10 cellular contexts compared by ENCODE assay signal in genomic region chr6:126180585-126180984, GRCh38.
A peak's percentile ranks its signal among the peaks of the same experiment; 100 is the strongest.
DNase-seq lines count a peak whose midpoint lies in the region; ATAC-seq, FAIRE-seq and TF ChIP-seq lines count a peak whose summit lies in the region.
"Had no signal": no experiment of that assay in that cellular context is flagged by ENCODE, and none has a peak within 500 bp of the region (broad histone marks: within the 10 kb centered on the region; RNA-seq: fewer than 3 reads in every experiment).

No MANE protein-coding gene starts in this region.

- H3K27me3 ChIP-seq in GM12878 (replicated peaks in 1 of 2; ENCODE audit: control insufficient read depth in 2 of 2, insufficient read depth in 2 of 2, low read length in 1 of 2) (no peaks in the 10 kb centered on the region), tibial nerve (no peaks in the 10 kb centered on the region)

- H3K4me3 ChIP-seq in GM12878 (no peak overlapping the region), tibial nerve (no peak overlapping the region)

- no peaks in the 10 kb centered on the region for H3K79me2 ChIP-seq in GM12878 (ENCODE audit: control insufficient read depth, insufficient read depth, low read length)

- in situ Hi-C loops in GM12878 (cut with MboI): no loop called here

- H4K20me1 ChIP-seq in GM12878 (ENCODE audit: control insufficient read depth, insufficient read depth): no peaks in the 10 kb centered on the region

- no peak for TF ChIP-seq RAD21 in GM12878 (IDR thresholded peaks at IDR 0.05; ENCODE audit: insufficient read depth, low read depth, low read length)

- H3K4me2 ChIP-seq in GM12878 (ENCODE audit: control insufficient read depth, insufficient read depth): no peak overlapping the region

- ATAC-seq in GM12878: peak; percentile 74
- ATAC-seq in HG03521 (IDR thresholded peaks at IDR 0.05; ENCODE audit: unreplicated experiment): no peak

- H3K4me1 ChIP-seq in GM12878 (ENCODE audit: control insufficient read depth, insufficient read depth, low read length) (peaks cover 14% of the 10 kb centered on the region), tibial nerve (peaks cover 0 to 3% (median 0%) of the 10 kb centered on the region in 4 donors)

- TF ChIP-seq POLR2A in GM12878 (IDR thresholded peaks at IDR 0.05; ENCODE audit: low read depth, low read length) (no peak), tibial nerve (IDR thresholded peaks at IDR 0.05) (no peak)

- no peak overlapping the region for H3K9ac ChIP-seq in GM12878 (ENCODE audit: control insufficient read depth, insufficient read depth, low read length)

- SMC1A ChIA-PET in GM12878 (lab: Charles Lee; ENCODE audit: uncharacterized antibody, unreplicated experiment): interaction anchor here (0.8 kb wide), 1 partner anchor 186 kb away, joined by 3 read pairs; no protein-coding TSS in a partner anchor

- FAIRE-seq in GM12878 (lab: Jason Lieb, UNC): peak; percentile 41

- H3K9me3 ChIP-seq in GM12878 (replicated peaks; ENCODE audit: control insufficient read depth, insufficient read depth, low read length): no peaks in the 10 kb centered on the region
- no peaks in the 10 kb centered on the region for H3K9me3 ChIP-seq in tibial nerve
- H3K9me3 ChIP-seq: Caco-2 had no signal

- CTCF ChIA-PET in GM12878 (lab: Yijun Ruan, JAX): no interaction called here

- H3K36me3 ChIP-seq in GM12878 (ENCODE audit: control insufficient read depth in 2 of 2, insufficient read depth in 2 of 2, low read length in 1 of 2) (no peaks in the 10 kb centered on the region), tibial nerve (no peaks in the 10 kb centered on the region)

- DNase-seq in activated CD4-positive, alpha-beta T cell treated with anti-CD3 and anti-CD28 coated beads, Interleukin-2, amount 50 U/mL, for 48 hours: peak; percentile 7 to 39
- no peak for DNase-seq in activated CD4-positive, alpha-beta T cell treated with anti-CD3 and anti-CD28 coated beads, Interleukin-2, amount 50 U/mL, for 4 hours
- peak; percentile 65 for DNase-seq in HPDE6-E6E7 (ENCODE audit: extremely low spot score)
- peak; percentile 25 for DNase-seq in GM12878 (ENCODE audit: low read depth, low spot score)
- peak; percentile 68 for DNase-seq in stimulated activated CD4-positive, alpha-beta T cell treated with anti-CD3 and anti-CD28 coated beads, Interleukin-1b, Interleukin-23, amount 100 ng/mL, for 48 hours
- no peak for DNase-seq in tibial nerve (ENCODE audit: low spot score in 2 of 2)
- no peak for DNase-seq in NCI-H2029 (lab: John Stamatoyannopoulos, UW)
- DNase-seq: Caco-2, Karpas-422 had no signal

- POLR2A ChIA-PET in GM12878 (lab: Charles Lee): no interaction called here

- intact Hi-C loops in GM12878 (cut with micrococcal nuclease; ENCODE audit: unreplicated experiment): no loop called here

- TF ChIP-seq CTCF in GM12878 (IDR thresholded peaks at IDR 0.05 in 2 of 3, conservative IDR thresholded peaks at IDR 0.05 in 1 of 3; ENCODE audit: control insufficient read depth in 2 of 3, extremely low read depth in 1 of 3, insufficient read depth in 1 of 3, low read depth in 3 of 3, low read length in 3 of 3) (no peak), tibial nerve (IDR thresholded peaks at IDR 0.05) (no peak)

- BruUV-seq in GM12878 (replicated peaks; lab: Mats Ljungman, UMichigan): no TSS peak

- H2AFZ ChIP-seq in GM12878 (ENCODE audit: control insufficient read depth, low read depth, low read length): no peak overlapping the region

- peak in 1 of 2 experiments; percentile 56; a peak in 1 of 4 replicates for TF ChIP-seq EP300 in GM12878 (IDR thresholded peaks at IDR 0.05; ENCODE audit: borderline replicate concordance in 1 of 2, control insufficient read depth in 1 of 2, low read depth in 2 of 2, low read length in 2 of 2)
- no peak for TF ChIP-seq EP300 in tibial nerve (IDR thresholded peaks at IDR 0.05)

- RAD21 ChIA-PET in GM12878 (lab: Charles Lee; ENCODE audit: unreplicated experiment): no interaction called here

- 74% methylated on average over 4 of the region's 4 CpGs for WGBS in GM12878 (ENCODE audit: insufficient coverage, insufficient replicate concordance, low lambda C conversion rate, missing lambda C conversion rate)
- WGBS in tibial nerve, 2 donors: 83 to 89% methylated on average over 4 of the region's 4 CpGs

- H3K27ac ChIP-seq in GM12878 (ENCODE audit: control insufficient read depth, insufficient read depth) (no peak overlapping the region), tibial nerve (no peak overlapping the region)

TF ChIP-seq in GM12878, 131 proteins besides CTCF, POLR2A, EP300 and RAD21:
- TF ChIP-seq ATF7 (IDR thresholded peaks at IDR 0.05; ENCODE audit: low read depth) (peak; percentile 49; the same call in 1 of the 2 replicates), ZNF217 (IDR thresholded peaks at IDR 0.05) (no peak), BHLHE40 (IDR thresholded peaks at IDR 0.05; ENCODE audit: borderline replicate concordance in 1 of 2, low read depth in 2 of 2, low read length in 1 of 2) (peak in 1 of 2 experiments; percentile 33; a peak in 1 of 4 replicates), MYB (IDR thresholded peaks at IDR 0.05; ENCODE audit: borderline replicate concordance, low read depth, low read length) (no peak), RELA (IDR thresholded peaks at IDR 0.05; ENCODE audit: borderline replicate concordance, partially characterized antibody) (no peak), TCF3 (IDR thresholded peaks at IDR 0.05; ENCODE audit: borderline replicate concordance, insufficient read depth, low read depth, low read length) (no peak), NR2C2 (IDR thresholded peaks at IDR 0.05; ENCODE audit: borderline replicate concordance, control insufficient read depth, insufficient read length, low read depth) (no peak), RBBP5 (conservative IDR thresholded peaks at IDR 0.05) (no peak), IKZF2 (IDR thresholded peaks at IDR 0.05) (peak; percentile 48 to 51; a peak in 2 of 4 replicates), RUNX3 (IDR thresholded peaks at IDR 0.05; ENCODE audit: low read length) (peak; percentile 71), IKZF1 (conservative IDR thresholded peaks at IDR 0.05) (peak; percentile 28; the same call in 1 of the 2 replicates), NFIC (IDR thresholded peaks at IDR 0.05; ENCODE audit: low read depth, low read length) (peak; percentile 17; the same call in 1 of the 2 replicates), MTA2 (IDR thresholded peaks at IDR 0.05; ENCODE audit: low read depth) (peak; percentile 69; the same call in 1 of the 2 replicates), JUNB (IDR thresholded peaks at IDR 0.05) (peak; percentile 37; the same call in 1 of the 2 replicates), FOXK2 (IDR thresholded peaks at IDR 0.05) (no peak), ATF2 (IDR thresholded peaks at IDR 0.05; ENCODE audit: low read length) (peak; percentile 33; the same call in 1 of the 2 replicates), TCF12 (IDR thresholded peaks at IDR 0.05; ENCODE audit: low read depth, low read length) (0 out of 2 replicates have a peak, but pooled peaks have one; percentile 33), PAX8 (IDR thresholded peaks at IDR 0.05) (no peak)

Comparison
In these comparisons a context has a peak if more than half of its experiments do, and no peak if none do; other contexts are left out.
1. DNase-seq: peak in activated CD4-positive, alpha-beta T cell treated with anti-CD3 and anti-CD28 coated beads, Interleukin-2, amount 50 U/mL, for 48 hours (2 of 2), HPDE6-E6E7 (single experiment), GM12878 (single experiment) and stimulated activated CD4-positive, alpha-beta T cell treated with anti-CD3 and anti-CD28 coated beads, Interleukin-1b, Interleukin-23, amount 100 ng/mL, for 48 hours (single experiment); none in activated CD4-positive, alpha-beta T cell treated with anti-CD3 and anti-CD28 coated beads, Interleukin-2, amount 50 U/mL, for 4 hours (0 of 2), tibial nerve (0 of 2) and NCI-H2029 (single experiment).